In the genomic region with DNA sequence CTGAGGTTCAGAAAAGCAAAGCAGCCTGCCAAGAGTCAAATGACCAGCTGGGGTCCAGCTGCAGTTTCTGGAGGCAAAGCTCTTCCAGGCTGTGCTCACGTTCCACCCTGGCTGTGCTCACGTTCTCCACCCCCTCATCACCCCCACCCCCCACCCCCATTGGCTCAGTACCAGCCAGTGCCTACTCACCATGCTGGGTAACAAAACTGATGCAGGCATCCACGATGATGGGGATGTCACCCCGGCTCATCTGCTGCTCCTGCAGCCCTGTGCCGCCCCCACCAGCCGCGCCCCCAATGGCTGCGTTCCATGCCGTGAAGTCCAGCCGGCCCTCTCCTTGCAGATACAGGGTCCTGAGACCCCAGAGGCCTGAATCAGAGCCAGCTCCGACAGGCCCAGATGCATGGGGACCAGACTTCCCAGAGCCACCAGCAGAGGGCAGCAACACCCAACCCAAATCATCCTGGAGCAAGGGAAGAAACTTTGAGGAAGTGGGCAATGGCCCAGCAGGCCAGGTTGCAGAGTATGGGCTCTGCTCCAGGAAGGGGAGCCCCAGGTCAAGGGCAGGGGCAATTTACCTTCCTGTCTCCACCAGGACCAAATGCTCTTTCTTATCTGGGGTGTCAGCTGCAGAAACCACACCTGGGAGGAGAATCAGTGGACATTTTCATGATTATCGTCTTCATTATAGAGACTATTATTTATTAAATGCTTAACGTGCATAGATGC, we compare ENCODE assay signal across 8 cellular contexts. TPM values are rescaled to one million over a fixed set of nuclear protein-coding genes. Genes with fewer than 3 reads are reported as not detected.
DNase-seq lines count a peak whose midpoint lies in the region; ATAC-seq, FAIRE-seq and TF ChIP-seq lines count a peak whose summit lies in the region.

No MANE protein-coding gene starts in this region.

- no peak overlapping the region for H3K9ac ChIP-seq in mammary epithelial cell (ENCODE audit: insufficient read depth, low read length)

- intact Hi-C loops in mammary epithelial cell (cut with micrococcal nuclease): loop anchor here (1.0 kb wide), 4 partner anchors 27 to 295 kb away; no protein-coding TSS in a partner anchor

- DNase-seq in A549 (ENCODE audit: low read depth in 1 of 2, low spot score in 1 of 2): peak; percentile 69 to 78
- peak; percentile 88 for DNase-seq in GM12891 (ENCODE audit: insufficient read length, low spot score)
- peak; percentile 16 for DNase-seq in NCI-H1694 treated with DMSO at 0.1 percent for 48 hours (lab: John Stamatoyannopoulos, UW)
- no peak for DNase-seq in mammary epithelial cell
- DNase-seq in kidney tubule cell (ENCODE audit: low spot score): peak; percentile 72
- DNase-seq in stimulated activated CD4-positive, alpha-beta T cell treated with anti-CD3 and anti-CD28 coated beads, Interleukin-4, amount 100 ng/mL, for 4 hours: peak; percentile 58 to 71

- TF ChIP-seq CTCF in A549 (IDR thresholded peaks at IDR 0.05) (peak; percentile 91), WI38 (IDR thresholded peaks at IDR 0.05; ENCODE audit: low read depth, low read length) (peak; percentile 89), mammary epithelial cell (conservative IDR thresholded peaks at IDR 0.05 in 1 of 2, IDR thresholded peaks at IDR 0.05 in 1 of 2; ENCODE audit: extremely low read depth in 1 of 2, insufficient read depth in 1 of 2, low read depth in 1 of 2, low read length in 2 of 2) (peak; percentile 84 to 91)

- H3K9me3 ChIP-seq in A549: no peaks in the 10 kb centered on the region
- H3K9me3 ChIP-seq in mammary epithelial cell (replicated peaks; ENCODE audit: insufficient read depth, low read length): no peaks in the 10 kb centered on the region

- peaks cover 13% of the 10 kb centered on the region for H3K36me3 ChIP-seq in mammary epithelial cell (ENCODE audit: insufficient read depth, low read length)

- no peaks in the 10 kb centered on the region for H3K79me2 ChIP-seq in mammary epithelial cell (ENCODE audit: insufficient read depth, low read length)

- H2AFZ ChIP-seq in mammary epithelial cell (ENCODE audit: low read depth, low read length): no peak overlapping the region

- BruUV-seq in mammary epithelial cell (replicated peaks; lab: Mats Ljungman, UMichigan): no TSS peak

- ATAC-seq in A549: peak; percentile 89 to 97
- ATAC-seq in HG02763 (IDR thresholded peaks at IDR 0.05; ENCODE audit: unreplicated experiment): peak; percentile 91

- H3K4me2 ChIP-seq in A549: no peak overlapping the region
- no peak overlapping the region for H3K4me2 ChIP-seq in mammary epithelial cell (ENCODE audit: insufficient read depth, low read depth, low read length)

- no peaks in the 10 kb centered on the region for H4K20me1 ChIP-seq in mammary epithelial cell (ENCODE audit: insufficient read depth, low read length)

- no peaks in the 10 kb centered on the region for H3K27me3 ChIP-seq in mammary epithelial cell (ENCODE audit: insufficient read depth, low read length)

- TF ChIP-seq RAD21 in A549 (conservative IDR thresholded peaks at IDR 0.05 in 1 of 2, IDR thresholded peaks at IDR 0.05 in 1 of 2): peak; percentile 84

- H3K4me3 ChIP-seq in A549 (no peak overlapping the region), WI38 (ENCODE audit: low read depth, low read length) (no peak overlapping the region), mammary epithelial cell (replicated peaks in 1 of 3; ENCODE audit: insufficient read depth in 1 of 3, low read depth in 2 of 3, low read length in 3 of 3) (no peak overlapping the region)

- H3K27ac ChIP-seq in A549 (no peak overlapping the region), mammary epithelial cell (ENCODE audit: insufficient read depth, low read depth, low read length) (no peak overlapping the region)

- dilution Hi-C loops in mammary epithelial cell (cut with HindIII; ENCODE audit: low sequenced_read_pairs): loop anchor here (5.0 kb wide), 1 partner anchor 157 kb away; no protein-coding TSS in a partner anchor

- TF ChIP-seq EP300 in A549 (IDR thresholded peaks at IDR 0.05): no peak

- POLR2A ChIA-PET in A549 (lab: Yijun Ruan, JAX): interaction anchor here (0.5 to 0.6 kb wide), 2 partner anchors 185 to 241 kb away, joined by 3 to 4 read pairs; no protein-coding TSS in a partner anchor

- peaks cover 4% of the 10 kb centered on the region; the same call in 1 of the 3 replicates for H3K4me1 ChIP-seq in A549
- no peaks in the 10 kb centered on the region for H3K4me1 ChIP-seq in mammary epithelial cell (ENCODE audit: insufficient read depth, low read length)

- 43% methylated on average over 5 of the region's 13 CpGs for WGBS in A549 (ENCODE audit: missing lambda C conversion rate)
- 85% methylated on average over 4 of the region's 13 CpGs for WGBS in mammary epithelial cell (ENCODE audit: low coverage, missing lambda C conversion rate)

- CTCF ChIA-PET in A549 (lab: Yijun Ruan, JAX) (interaction anchor here (0.5 to 11.0 kb wide), 49 partner anchors 9 to 887 kb away, joined by 3 to 120 read pairs (median 4); a partner anchor contains a TSS), mammary epithelial cell (lab: Charles Lee; ENCODE audit: low non-redundant PET) (interaction anchor here (0.6 to 0.7 kb wide), 4 partner anchors 13 to 295 kb away, joined by 3 to 6 read pairs (median 4); no protein-coding TSS in a partner anchor)

- in situ Hi-C loops in mammary epithelial cell (cut with MboI; ENCODE audit: low sequenced_read_pairs in 2 of 2): no loop called here

- FAIRE-seq in A549 (lab: Jason Lieb, UNC): no peak
- FAIRE-seq in GM12891 (lab: Jason Lieb, UNC): peak; percentile 85

- TF ChIP-seq POLR2A in A549 (IDR thresholded peaks at IDR 0.05; ENCODE audit: low read length) (no peak), GM12891 (IDR thresholded peaks at IDR 0.05; ENCODE audit: low read depth, low read length) (no peak)

TF ChIP-seq in A549, 52 proteins besides CTCF, POLR2A, EP300 and RAD21:
- TF ChIP-seq EHF (CRISPR knock-in tag; IDR thresholded peaks at IDR 0.05) (no peak), SMC3 (IDR thresholded peaks at IDR 0.05) (peak; percentile 73)

TF ChIP-seq in GM12891, 5 proteins besides CTCF, POLR2A, EP300 and RAD21:
- TF ChIP-seq SPI1 (IDR thresholded peaks at IDR 0.05; ENCODE audit: low read depth, low read length) (peak; percentile 96), POLR2AphosphoS5 (IDR thresholded peaks at IDR 0.05; ENCODE audit: low read depth, low read length) (no peak)
TF ChIP-seq in GM12891: peak in this region for 1.

RNA-seq across cellular contexts. Expression of a gene that starts 13.7 kb away (rescaled TPM):
- polyA plus RNA-seq in A549 (2011; rRNA removed) (11.0 and 12.2 TPM in 2 replicates), A549 (2017; fragmentation: RNase III; extraction: RNeasy Plus Mini Kit Qiagen cat#74134 plus additional on column Dnase treatment) (10.1 to 14.5 TPM (median 14.0 TPM) in 3 replicates), mammary epithelial cell (12.3 TPM)
- polyA plus RNA-seq in A549 (2012; cell fraction: cytosol; rRNA removed): 9.2 and 9.7 TPM in 2 replicates
- polyA plus RNA-seq in A549 (2012; cell fraction: nucleus; rRNA removed): 87.6 and 92.1 TPM in 2 replicates
- 6.9 and 12.2 TPM in 2 replicates for polyA minus RNA-seq in A549 (2011; rRNA and poly(A)+ RNA removed)
- polyA plus RNA-seq in GM12891 (2012; ENCODE audit: low read depth, missing spikeins): 17.5 TPM
- total RNA-seq in mammary epithelial cell: 10 to 100 TPM; 23.7 to 32.0 TPM
- polyA minus RNA-seq in mammary epithelial cell: 17.2 TPM

RNA-seq across cellular contexts. Expression of a gene that starts 17.1 kb away (rescaled TPM):
- 3.0 and 4.5 TPM in 2 replicates for polyA plus RNA-seq in A549 (2011; rRNA removed)
- polyA plus RNA-seq in A549 (2012; cell fraction: cytosol; rRNA removed): 3.6 and 4.3 TPM in 2 replicates
- 16.2 and 16.7 TPM in 2 replicates for polyA plus RNA-seq in A549 (2012; cell fraction: nucleus; rRNA removed)
- polyA plus RNA-seq in A549 (2017; fragmentation: RNase III; extraction: RNeasy Plus Mini Kit Qiagen cat#74134 plus additional on column Dnase treatment): 5.1 to 6.9 TPM (median 6.6 TPM) in 3 replicates
- 6.8 and 8.2 TPM in 2 replicates for polyA minus RNA-seq in A549 (2011; rRNA and poly(A)+ RNA removed)
- not detected for polyA plus RNA-seq in GM12891 (2012; ENCODE audit: low read depth, missing spikeins)
- 10 to 100 TPM in 1 of 2 donors, 1 to 10 TPM in 1; 6.0 to 10.0 TPM for total RNA-seq in mammary epithelial cell
- 6.0 TPM for polyA plus RNA-seq in mammary epithelial cell
- polyA minus RNA-seq in mammary epithelial cell: 18.6 TPM

RNA-seq across cellular contexts. Expression of a gene that starts 28.1 kb away (rescaled TPM):
- polyA plus RNA-seq in A549 (2011; rRNA removed): 2.8 and 3.6 TPM in 2 replicates
- polyA plus RNA-seq in A549 (2012; cell fraction: cytosol; rRNA removed): 4.7 and 4.9 TPM in 2 replicates
- polyA plus RNA-seq in A549 (2012; cell fraction: nucleus; rRNA removed): 16.1 and 20.1 TPM in 2 replicates
- polyA plus RNA-seq in A549 (2017; fragmentation: RNase III; extraction: RNeasy Plus Mini Kit Qiagen cat#74134 plus additional on column Dnase treatment): 5.0 to 6.5 TPM (median 6.5 TPM) in 3 replicates
- polyA minus RNA-seq in A549 (2011; rRNA and poly(A)+ RNA removed): 1.9 and 2.5 TPM in 2 replicates
- polyA plus RNA-seq in GM12891 (2012; ENCODE audit: low read depth, missing spikeins): 3.8 TPM
- 10 to 100 TPM in 1 of 2 donors, 1 to 10 TPM in 1; 5.7 to 12.1 TPM for total RNA-seq in mammary epithelial cell
- 11.0 TPM for polyA plus RNA-seq in mammary epithelial cell
- polyA minus RNA-seq in mammary epithelial cell: 14.6 TPM

RNA-seq across cellular contexts. Expression of a gene that starts 28.2 kb away (rescaled TPM):
- 67.3 and 80.0 TPM in 2 replicates for polyA plus RNA-seq in A549 (2011; rRNA removed)
- 69.5 and 84.1 TPM in 2 replicates for polyA plus RNA-seq in A549 (2012; cell fraction: cytosol; rRNA removed)
- polyA plus RNA-seq in A549 (2012; cell fraction: nucleus; rRNA removed): 82.2 and 128 TPM in 2 replicates
- polyA plus RNA-seq in A549 (2017; fragmentation: RNase III; extraction: RNeasy Plus Mini Kit Qiagen cat#74134 plus additional on column Dnase treatment): 51.1 to 56.9 TPM (median 51.7 TPM) in 3 replicates
- polyA minus RNA-seq in A549 (2011; rRNA and poly(A)+ RNA removed): 67.7 and 68.1 TPM in 2 replicates
- polyA plus RNA-seq in GM12891 (2012; ENCODE audit: low read depth, missing spikeins): 69.9 TPM
- 10 to 100 TPM; 57.7 to 61.5 TPM for total RNA-seq in mammary epithelial cell
- 84.5 TPM for polyA plus RNA-seq in mammary epithelial cell
- 163 TPM for polyA minus RNA-seq in mammary epithelial cell

RNA-seq across cellular contexts. Expression of a gene that starts 46.1 kb away (rescaled TPM):
- polyA plus RNA-seq in A549 (2011; rRNA removed): 53.4 and 82.2 TPM in 2 replicates
- 27.8 and 37.6 TPM in 2 replicates for polyA plus RNA-seq in A549 (2012; cell fraction: cytosol; rRNA removed)
- polyA plus RNA-seq in A549 (2012; cell fraction: nucleus; rRNA removed): 183 and 188 TPM in 2 replicates
- 57.4 to 59.8 TPM (median 59.4 TPM) in 3 replicates for polyA plus RNA-seq in A549 (2017; fragmentation: RNase III; extraction: RNeasy Plus Mini Kit Qiagen cat#74134 plus additional on column Dnase treatment)
- 157 and 182 TPM in 2 replicates for polyA minus RNA-seq in A549 (2011; rRNA and poly(A)+ RNA removed)
- polyA plus RNA-seq in GM12891 (2012; ENCODE audit: low read depth, missing spikeins): 71.9 TPM
- total RNA-seq in mammary epithelial cell: 100 to 1,000 TPM in 1 of 2 donors, 10 to 100 TPM in 1; 52.0 to 178 TPM
- 128 TPM for polyA plus RNA-seq in mammary epithelial cell
- 507 TPM for polyA minus RNA-seq in mammary epithelial cell
